In the genomic region with DNA sequence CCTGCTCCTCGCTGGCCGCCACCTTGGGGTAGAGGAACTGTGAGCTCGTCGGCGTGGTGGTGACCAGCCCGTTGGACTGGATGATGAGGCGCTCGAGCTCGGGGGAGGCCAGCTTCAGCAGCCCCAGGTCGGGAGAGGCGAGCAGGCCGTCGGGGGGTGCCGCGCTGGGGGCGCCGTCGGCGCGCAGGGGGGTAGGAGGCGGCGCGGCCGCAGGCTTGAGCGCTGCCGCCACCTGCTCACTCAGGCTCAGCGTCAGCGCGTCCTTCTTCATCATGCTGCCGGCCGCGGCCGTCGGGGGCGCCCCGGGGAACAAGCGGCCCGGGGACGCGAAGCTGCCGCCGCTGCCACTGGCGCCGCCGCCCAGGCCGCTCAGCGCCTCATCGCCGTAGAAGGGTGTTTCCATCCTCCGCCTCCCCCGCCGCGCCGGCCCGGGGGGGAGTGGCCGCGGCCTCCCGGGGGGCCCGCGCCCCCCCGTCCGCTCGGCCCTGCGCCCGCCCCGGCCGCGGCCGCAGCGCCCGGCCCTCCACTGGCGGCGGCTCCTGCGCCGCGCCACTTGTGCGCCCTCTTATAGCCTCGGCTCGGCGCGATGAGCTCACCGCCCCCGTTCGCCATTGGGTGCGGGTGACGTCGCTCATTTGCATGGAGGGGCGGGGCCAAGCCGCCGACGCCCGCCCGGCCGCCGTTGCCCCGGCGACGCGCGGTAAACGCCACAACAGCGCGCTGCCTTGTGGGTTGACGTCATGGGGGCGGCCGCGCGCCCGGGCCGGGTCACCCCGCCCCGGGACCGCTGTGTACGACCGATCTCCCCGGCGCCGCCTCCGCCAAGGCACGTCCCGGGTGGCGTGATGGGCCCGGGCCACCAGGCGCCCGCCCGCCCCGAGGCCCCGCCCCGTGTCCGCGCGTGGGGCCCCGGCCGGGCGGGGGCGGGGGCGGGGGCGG, we compare ENCODE assay signal across 8 cellular contexts. TPM values are rescaled to one million over a fixed set of nuclear protein-coding genes. Genes with fewer than 3 reads are reported as not detected.
DNase-seq lines count a peak whose midpoint lies in the region; ATAC-seq and TF ChIP-seq lines count a peak whose summit lies in the region.

Gene JUND, minus strand, starts transcription at position 541 of the 939 bp plus-strand sequence. Its CDS starts 138 bp downstream, at position 403.

- H4K8ac ChIP-seq in mesenchymal stem cell (ENCODE audit: low read length), result peak within 1 kb of the TSS; percentile 92

- peaks cover 6% of the 10 kb centered on the region for H3K27me3 Mint-ChIP-seq in Caco-2 (ENCODE audit: insufficient read depth, unreplicated experiment)
- no peaks in the 10 kb centered on the region for H3K27me3 Mint-ChIP-seq in effector memory CD8-positive, alpha-beta T cell

- peak within 1 kb of the TSS; percentile 99 for H2BK5ac ChIP-seq in mesenchymal stem cell (ENCODE audit: low read depth, low read length, poor library complexity, severe bottlenecking)

- H2AK5ac ChIP-seq in mesenchymal stem cell (ENCODE audit: low read length, severe bottlenecking), result peak within 1 kb of the TSS; percentile 75

- H2BK12ac ChIP-seq in mesenchymal stem cell (ENCODE audit: low read length in 2 of 2), result peak within 1 kb of the TSS; percentile 81 to 94

- peak within 1 kb of the TSS; percentile 94 to 96 for H3K18ac ChIP-seq in mesenchymal stem cell (ENCODE audit: low read depth in 1 of 2, low read length in 2 of 2)

- CTCF ChIA-PET in Caco-2 (lab: Charles Lee), result interaction anchor here (0.6 to 4.8 kb wide), 10 partner anchors 11 to 168 kb away, joined by 3 to 155 read pairs (median 4); partner anchors contain the start of genes GDF15 and LSM4

- peak within 1 kb of the TSS; percentile 93 for H3K4me3 Mint-ChIP-seq in Caco-2 (ENCODE audit: unreplicated experiment)
- peak within 1 kb of the TSS; percentile 90 to 98 for H3K4me3 Mint-ChIP-seq in effector memory CD8-positive, alpha-beta T cell

- peaks cover 21% of the 10 kb centered on the region for H3K4me1 Mint-ChIP-seq in Caco-2 (ENCODE audit: low read depth, unreplicated experiment)
- peaks cover 37 to 50% of the 10 kb centered on the region in 2 donors for H3K4me1 Mint-ChIP-seq in effector memory CD8-positive, alpha-beta T cell (ENCODE audit: low read depth in 2 of 2)

- H3K27me3 ChIP-seq in Caco-2 (replicated peaks; ENCODE audit: control insufficient read depth, insufficient read depth, low read length) (no peaks in the 10 kb centered on the region), mesenchymal stem cell (ENCODE audit: control insufficient read depth in 1 of 2, insufficient read depth in 1 of 2, low read length in 2 of 2) (no peaks in the 10 kb centered on the region)

- H3K4me2 ChIP-seq in mesenchymal stem cell (ENCODE audit: low read length, poor library complexity, severe bottlenecking), result peak within 1 kb of the TSS; percentile 51

- peak within 1 kb of the TSS; percentile 69 to 94 for H3K4ac ChIP-seq in mesenchymal stem cell (ENCODE audit: low read depth in 1 of 2, low read length in 2 of 2)

- POLR2A ChIA-PET in Caco-2 (lab: Charles Lee), result interaction anchor here (0.5 to 4.8 kb wide), 37 partner anchors 10 to 861 kb away, joined by 3 to 225 read pairs (median 4); partner anchors contain the start of genes CCDC124, GDF15, KXD1 and LSM4

- H3K36me3 ChIP-seq in Caco-2 (ENCODE audit: control insufficient read depth, insufficient read depth, low read length) (peaks cover 3% of the 10 kb centered on the region; the same call in 1 of the 2 replicates), mesenchymal stem cell (ENCODE audit: control insufficient read depth in 1 of 2, insufficient read depth in 2 of 2, low read depth in 1 of 2, low read length in 2 of 2) (peaks cover 17 to 22% of the 10 kb centered on the region in 2 experiments)

- DNase-seq in Caco-2 (peak; percentile 96 to 98), HT1080 (ENCODE audit: low read depth) (peak; percentile 95), NOMO-1 (lab: John Stamatoyannopoulos, UW; ENCODE audit: unreplicated experiment in 2 of 2) (peak; percentile 94 to 99), mesenchymal stem cell (peak; percentile 96)
- DNase-seq in activated CD8-positive, alpha-beta memory T cell treated with anti-CD3 and anti-CD28 coated beads for 48 hours (ENCODE audit: low read depth in 2 of 3, low spot score in 2 of 3), result peak; percentile 86 to 98 (median 92)
- peak; percentile 96 to 98 (median 97) for DNase-seq in effector memory CD8-positive, alpha-beta T cell
- peak; percentile 95 for DNase-seq in stimulated activated CD8-positive, alpha-beta memory T cell treated with anti-CD3 and anti-CD28 coated beads, Interleukin-12 subunit alpha, Interleukin-12 subunit beta, amount 100 ng/mL, for 24 hours (ENCODE audit: extremely low read depth)

- peak; percentile 55 for ATAC-seq in GM21360 (IDR thresholded peaks at IDR 0.05; ENCODE audit: unreplicated experiment)
- peak; percentile 63 for ATAC-seq in effector memory CD8-positive, alpha-beta T cell (replicated peaks)

- H3K79me1 ChIP-seq in mesenchymal stem cell (replicated peaks; ENCODE audit: low read length, poor library complexity, severe bottlenecking), result peaks cover 3% of the 10 kb centered on the region

- peak in 1 of 2 experiments; percentile 16 for TF ChIP-seq CTCF in Caco-2 (IDR thresholded peaks at IDR 0.05; ENCODE audit: insufficient read depth in 1 of 2, low read depth in 1 of 2, low read length in 1 of 2, severe bottlenecking in 1 of 2, unreplicated experiment in 1 of 2)

- peak within 1 kb of the TSS; percentile 99 for H3K27ac Mint-ChIP-seq in Caco-2 (ENCODE audit: unreplicated experiment)
- peak within 1 kb of the TSS; percentile 100 for H3K27ac Mint-ChIP-seq in effector memory CD8-positive, alpha-beta T cell

- H3K36me3 Mint-ChIP-seq in Caco-2 (ENCODE audit: insufficient read depth, unreplicated experiment), result peaks cover 59% of the 10 kb centered on the region
- peaks cover 75% of the 10 kb centered on the region for H3K36me3 Mint-ChIP-seq in effector memory CD8-positive, alpha-beta T cell (ENCODE audit: insufficient read depth)

- BruUV-seq in Caco-2 (replicated peaks; lab: Mats Ljungman, UMichigan), result no TSS peak

- peak within 1 kb of the TSS; percentile 93 for H2BK120ac ChIP-seq in mesenchymal stem cell (ENCODE audit: low read depth, low read length)

- peak within 1 kb of the TSS; percentile 85 for H4K91ac ChIP-seq in mesenchymal stem cell (ENCODE audit: low read length)

- peak within 1 kb of the TSS; percentile 100 for H3K9ac ChIP-seq in mesenchymal stem cell (ENCODE audit: low read length)

- peak within 1 kb of the TSS; percentile 97 for H2BK15ac ChIP-seq in mesenchymal stem cell (ENCODE audit: low read depth, poor library complexity, severe bottlenecking)

- H3K14ac ChIP-seq in mesenchymal stem cell (ENCODE audit: low read length in 2 of 2), result peak within 1 kb of the TSS in 1 of 2 experiments; percentile 99

- 1% methylated on average over 88 of the region's 138 CpGs for WGBS in mesenchymal stem cell

- H3K23ac ChIP-seq in mesenchymal stem cell (ENCODE audit: low read length in 2 of 2), result peak within 1 kb of the TSS in 1 of 2 experiments; percentile 98

- H3K4me3 ChIP-seq in Caco-2 (ENCODE audit: low read depth, low read length) (peak within 1 kb of the TSS; percentile 94), mesenchymal stem cell (ENCODE audit: insufficient read depth in 1 of 2, low read depth in 1 of 2, low read length in 2 of 2) (peak within 1 kb of the TSS; percentile 76 to 98)

- no peaks in the 10 kb centered on the region for H3K9me3 ChIP-seq in Caco-2
- H3K9me3 ChIP-seq in mesenchymal stem cell (ENCODE audit: control insufficient read depth, low read length), result no peaks in the 10 kb centered on the region

- H3K4me1 ChIP-seq in Caco-2 (peaks cover 23% of the 10 kb centered on the region), mesenchymal stem cell (ENCODE audit: control insufficient read depth, insufficient read depth, low read depth, low read length) (peaks cover 27% of the 10 kb centered on the region)

- peak within 1 kb of the TSS; percentile 36 for H2AFZ ChIP-seq in mesenchymal stem cell (ENCODE audit: low read depth, low read length)

- H3K9me3 Mint-ChIP-seq in Caco-2 (ENCODE audit: unreplicated experiment), result no peaks in the 10 kb centered on the region
- H3K9me3 Mint-ChIP-seq in effector memory CD8-positive, alpha-beta T cell, result no peaks in the 10 kb centered on the region

- peak within 1 kb of the TSS; percentile 98 for H3K27ac ChIP-seq in mesenchymal stem cell (ENCODE audit: low read length, poor library complexity, severe bottlenecking)

- intact Hi-C loops in Caco-2 (cut with micrococcal nuclease; ENCODE audit: unreplicated experiment), result loop anchor here (1.0 kb wide), 1 partner anchor 11 kb away; no protein-coding TSS in a partner anchor

RNA-seq across cellular contexts. Expression of gene JUND, which starts in this region (rescaled TPM):
- total RNA-seq in Caco-2 (2022), result 75.5 and 78.8 TPM in 2 replicates
- 55.4 and 64.5 TPM in 2 replicates for total RNA-seq in HT1080 (2014; rRNA removed; shearing (Covaris generic))
- 98.9 and 105 TPM in 2 replicates for polyA plus RNA-seq in HT1080 (2015; cell fraction: cytosol; rRNA removed)
- polyA plus RNA-seq in HT1080 (2015; cell fraction: nucleus; rRNA removed), result 39.1 and 39.4 TPM in 2 replicates
- polyA plus RNA-seq in mesenchymal stem cell (2013, experiment 1 of 2), result 173 TPM
- 178 TPM for polyA plus RNA-seq in mesenchymal stem cell (2013, experiment 2 of 2)

Comparison
In these comparisons a context has a peak if more than half of its experiments do, and no peak if none do; other contexts are left out.
1. Peak in every context shown above with its lines: DNase-seq, ATAC-seq, H3K4me3 ChIP-seq and H3K27ac ChIP-seq.